ENCODE assay signal across 16 cellular contexts in genomic region chr1:165930961-165931360, GRCh38.
"Had no signal": no experiment of that assay in that cellular context is flagged by ENCODE, and none has a peak within 500 bp of the region (broad histone marks: within the 10 kb centered on the region; RNA-seq: fewer than 3 reads in every experiment).

No MANE protein-coding gene starts in this region.

- H3K36me3 Mint-ChIP-seq: mesothelial cell of epicardium, naive B cell had no signal

- H3K27ac Mint-ChIP-seq: mesothelial cell of epicardium had no signal

- DNase-seq: dermis blood vessel endothelial cell; dorsolateral prefrontal cortex; effector CD4-positive, alpha-beta T cell; effector memory CD4-positive, alpha-beta T cell; foreskin keratinocyte; head of caudate nucleus; heart right ventricle; hippocampal formation; left cardiac atrium; left lung; left ventricle myocardium superior; lower lobe of right lung; mesendoderm; mucosa of descending colon; naive B cell had no signal

- H3K9me3 Mint-ChIP-seq: mesothelial cell of epicardium had no signal

- H3K4me3 Mint-ChIP-seq: mesothelial cell of epicardium, naive B cell had no signal

- H3K4me1 Mint-ChIP-seq: mesothelial cell of epicardium, naive B cell had no signal
